9 cellular contexts compared by ENCODE assay signal in the genomic region with DNA sequence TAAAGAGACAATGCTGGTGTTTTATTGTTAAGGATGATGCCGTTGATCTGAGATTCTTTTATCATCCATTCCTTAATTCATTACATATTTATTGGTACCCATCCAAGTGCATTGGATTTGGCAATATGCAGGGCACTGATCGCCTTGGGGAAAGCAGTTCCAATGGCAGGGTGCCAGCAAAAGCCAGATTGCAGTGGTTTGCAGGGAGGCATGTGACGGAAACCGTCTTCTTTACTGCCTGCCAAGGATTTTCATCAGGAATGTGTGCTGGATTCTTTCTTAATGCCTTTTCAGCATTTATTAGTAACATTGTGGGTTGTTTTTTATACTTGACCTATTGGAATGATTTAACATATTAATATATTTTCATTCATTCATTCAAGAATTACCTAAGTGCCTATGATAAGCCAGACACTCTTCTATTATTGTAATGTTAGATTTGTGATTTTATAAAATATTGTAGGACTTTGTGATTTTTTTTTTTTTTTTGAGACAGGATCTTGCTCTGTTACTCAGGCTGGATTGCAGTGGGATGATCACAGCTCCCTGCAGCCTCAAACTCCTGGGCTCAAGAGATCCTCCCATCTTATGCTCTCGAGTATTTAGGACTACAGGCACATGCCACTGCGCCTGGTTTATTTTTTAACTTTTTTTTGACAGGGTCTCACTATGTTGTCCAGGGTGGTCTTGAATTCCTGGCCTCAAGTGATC.
A peak's percentile ranks its signal among the peaks of the same experiment; 100 is the strongest.
DNase-seq lines count a peak whose midpoint lies in the region; ATAC-seq and TF ChIP-seq lines count a peak whose summit lies in the region.
"Had no signal": no experiment of that assay in that cellular context is flagged by ENCODE, and none has a peak within 500 bp of the region (broad histone marks: within the 10 kb centered on the region; RNA-seq: fewer than 3 reads in every experiment).

No MANE protein-coding gene starts in this region.

- H3K4me3 ChIP-seq in PC-9 (no peak overlapping the region), fibroblast of villous mesenchyme (ENCODE audit: low read depth, low read length) (no peak overlapping the region), retinal pigment epithelial cell (ENCODE audit: low read length) (no peak overlapping the region)

- CTCF ChIA-PET in PC-9 (lab: Charles Lee) = no interaction called here
- CTCF ChIA-PET in activated CD4-positive, alpha-beta memory T cell treated with anti-CD3 and anti-CD28 coated beads for 36 hours (lab: Charles Lee) = no interaction called here

- H3K36me3 ChIP-seq in PC-9 (ENCODE audit: low read depth) = no peaks in the 10 kb centered on the region

- BruUV-seq in PC-9 (replicated peaks; lab: Mats Ljungman, UMichigan) = no TSS peak

- H3K4me1 Mint-ChIP-seq in activated CD4-positive, alpha-beta memory T cell treated with anti-CD3 and anti-CD28 coated beads for 36 hours (ENCODE audit: low read depth) = no peaks in the 10 kb centered on the region
- H3K4me1 Mint-ChIP-seq: memory B cell had no signal

- H3F3A ChIP-seq in PC-9 (ENCODE audit: insufficient read depth, low read depth) = peaks cover 22% of the 10 kb centered on the region

- H4K20me1 ChIP-seq in PC-9 (ENCODE audit: insufficient read depth) = no peaks in the 10 kb centered on the region

- no peak overlapping the region for H3K4me3 Mint-ChIP-seq in activated CD4-positive, alpha-beta memory T cell treated with anti-CD3 and anti-CD28 coated beads for 36 hours
- H3K4me3 Mint-ChIP-seq: memory B cell had no signal

- POLR2A ChIA-PET in PC-9 (lab: Charles Lee; ENCODE audit: unreplicated experiment) = interaction anchor here (0.6 kb wide), 1 partner anchor 11 kb away, joined by 3 read pairs; no protein-coding TSS in a partner anchor
- POLR2A ChIA-PET in activated CD4-positive, alpha-beta memory T cell treated with anti-CD3 and anti-CD28 coated beads for 36 hours (lab: Charles Lee) = no interaction called here

- no peaks in the 10 kb centered on the region for H3K36me3 Mint-ChIP-seq in activated CD4-positive, alpha-beta memory T cell treated with anti-CD3 and anti-CD28 coated beads for 36 hours
- H3K36me3 Mint-ChIP-seq: memory B cell had no signal

- no peak overlapping the region for H3K27ac Mint-ChIP-seq in activated CD4-positive, alpha-beta memory T cell treated with anti-CD3 and anti-CD28 coated beads for 36 hours
- H3K27ac Mint-ChIP-seq: memory B cell had no signal

- H3K79me2 ChIP-seq in PC-9 (ENCODE audit: low read depth) = no peaks in the 10 kb centered on the region

- no peaks in the 10 kb centered on the region for H3K9me2 ChIP-seq in PC-9 (ENCODE audit: insufficient read depth)

- ATAC-seq in GM18858 (IDR thresholded peaks at IDR 0.05; ENCODE audit: unreplicated experiment) (no peak), GM18517 (IDR thresholded peaks at IDR 0.05; ENCODE audit: unreplicated experiment) (no peak)

- H3K27me3 ChIP-seq in PC-9 (ENCODE audit: insufficient read depth, low read depth) = no peaks in the 10 kb centered on the region

- intact Hi-C loops in PC-9 (cut with micrococcal nuclease; ENCODE audit: unreplicated experiment) = loop anchor here (10.0 kb wide), 1 partner anchor 349 kb away; no protein-coding TSS in a partner anchor
- intact Hi-C loops in activated CD4-positive, alpha-beta memory T cell treated with anti-CD3 and anti-CD28 coated beads for 36 hours (cut with micrococcal nuclease) = no loop called here

- H3K9me3 ChIP-seq in PC-9 (ENCODE audit: insufficient read depth, low read depth) = no peaks in the 10 kb centered on the region

- TF ChIP-seq CTCF in PC-9 (conservative IDR thresholded peaks at IDR 0.05) = no peak
- no peak for TF ChIP-seq CTCF in fibroblast of villous mesenchyme (IDR thresholded peaks at IDR 0.05; ENCODE audit: insufficient read depth, low read depth, low read length)
- TF ChIP-seq CTCF in retinal pigment epithelial cell (conservative IDR thresholded peaks at IDR 0.05; ENCODE audit: low read depth, low read length) = no peak

- peak overlapping the region; percentile 45; the same call in 1 of the 2 replicates for H3K27ac ChIP-seq in PC-9

- DNase-seq in GM04503 (ENCODE audit: low read depth) (peak; percentile 86), PC-9 (peak; percentile 86 to 91), fibroblast of villous mesenchyme (ENCODE audit: low read depth) (peak; percentile 95), retinal pigment epithelial cell (ENCODE audit: low read depth) (peak; percentile 89)
- no peak for DNase-seq in activated CD4-positive, alpha-beta memory T cell treated with anti-CD3 and anti-CD28 coated beads for 36 hours
- DNase-seq in stimulated activated CD4-positive, alpha-beta T cell treated with anti-CD3 and anti-CD28 coated beads, Interleukin-2, amount 100 ng/mL, for 48 hours = no peak

- no peak overlapping the region for H2AFZ ChIP-seq in PC-9

- no peaks in the 10 kb centered on the region for H3K9me3 Mint-ChIP-seq in activated CD4-positive, alpha-beta memory T cell treated with anti-CD3 and anti-CD28 coated beads for 36 hours

- H3K4me1 ChIP-seq in PC-9 (replicated peaks; ENCODE audit: insufficient read depth) = peaks cover 18% of the 10 kb centered on the region

- H3K4me2 ChIP-seq in PC-9 = peak overlapping the region; percentile 3; the same call in 1 of the 2 replicates

- peaks cover 5% of the 10 kb centered on the region for H3K27me3 Mint-ChIP-seq in activated CD4-positive, alpha-beta memory T cell treated with anti-CD3 and anti-CD28 coated beads for 36 hours

Comparison
In these comparisons a context has a peak if more than half of its experiments do, and no peak if none do; other contexts are left out.
1. DNase-seq: peak in GM04503 (single experiment), PC-9 (2 of 2), fibroblast of villous mesenchyme (single experiment) and retinal pigment epithelial cell (single experiment); none in activated CD4-positive, alpha-beta memory T cell treated with anti-CD3 and anti-CD28 coated beads for 36 hours (single experiment) and stimulated activated CD4-positive, alpha-beta T cell treated with anti-CD3 and anti-CD28 coated beads, Interleukin-2, amount 100 ng/mL, for 48 hours (0 of 2).